Comparison of ENCODE assay signal across 27 cellular contexts in the genomic region with DNA sequence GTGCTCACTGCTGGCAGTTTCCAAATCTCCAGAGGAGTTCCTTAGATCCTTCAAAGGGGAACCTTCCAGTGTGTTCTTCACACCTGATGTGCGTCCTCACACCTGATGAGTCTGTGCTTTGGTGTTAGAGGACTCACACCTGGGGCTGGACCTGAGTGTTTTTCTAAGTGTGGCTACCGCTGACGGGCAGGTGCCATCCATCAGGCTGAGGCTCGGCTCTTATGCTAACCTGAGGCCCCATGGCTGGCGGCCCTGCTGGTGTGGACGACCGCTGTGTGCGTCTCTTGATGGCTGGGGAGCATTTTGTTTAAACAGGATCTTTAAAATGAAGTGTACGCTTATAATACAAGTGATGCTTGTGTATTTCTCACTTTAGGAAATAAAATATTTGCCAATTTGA. TPM values are rescaled to one million over a fixed set of nuclear protein-coding genes. Genes with fewer than 3 reads are reported as not detected.
DNase-seq lines count a peak whose midpoint lies in the region; ATAC-seq, FAIRE-seq and TF ChIP-seq lines count a peak whose summit lies in the region.
"Had no signal": no experiment of that assay in that cellular context is flagged by ENCODE, and none has a peak within 500 bp of the region (broad histone marks: within the 10 kb centered on the region; RNA-seq: fewer than 3 reads in every experiment).

No MANE protein-coding gene starts in this region.

- TF ChIP-seq POLR2A in breast epithelium (IDR thresholded peaks at IDR 0.05): no peak
- TF ChIP-seq POLR2A in HCT116 (IDR thresholded peaks at IDR 0.05; ENCODE audit: borderline replicate concordance, extremely low read depth, insufficient read depth, insufficient read length): no peak
- TF ChIP-seq POLR2A in K562 (conservative IDR thresholded peaks at IDR 0.05): no peak

- POLR2A ChIA-PET in MCF 10A (lab: Yijun Ruan, JAX): no interaction called here
- POLR2A ChIA-PET in HCT116 (lab: Charles Lee): no interaction called here
- POLR2A ChIA-PET in K562 (lab: Yijun Ruan, JAX): no interaction called here

- no peak for TF ChIP-seq EP300 in K562 (IDR thresholded peaks at IDR 0.05; ENCODE audit: low read length)

- H3K27me3 Mint-ChIP-seq in MCF 10A (ENCODE audit: insufficient read depth, unreplicated experiment): no peaks in the 10 kb centered on the region
- H3K27me3 Mint-ChIP-seq: CD4-positive, alpha-beta memory T cell had no signal

- H3K36me3 ChIP-seq in breast epithelium (peaks cover 11% of the 10 kb centered on the region), HCT116 (ENCODE audit: control insufficient read depth in 1 of 2, insufficient read depth in 2 of 2, low read length in 2 of 2) (peaks cover 16 to 35% of the 10 kb centered on the region in 2 experiments), K562 (ENCODE audit: control insufficient read depth, insufficient read depth, low read length) (peaks cover 64% of the 10 kb centered on the region; the same call in 2 of the 3 replicates)

- H3K27me3 ChIP-seq in breast epithelium: no peaks in the 10 kb centered on the region
- H3K27me3 ChIP-seq in right cardiac atrium (ENCODE audit: control insufficient read depth, insufficient read depth): no peaks in the 10 kb centered on the region
- no peaks in the 10 kb centered on the region for H3K27me3 ChIP-seq in HCT116 (ENCODE audit: insufficient read depth, low read length)
- H3K27me3 ChIP-seq in K562 (ENCODE audit: control insufficient read depth in 2 of 2, insufficient read depth in 2 of 2, low read length in 2 of 2): no peaks in the 10 kb centered on the region
- H3K27me3 ChIP-seq: BE2C; BLaER1 treated with 17β-estradiol and CSF1 and Interleukin-3, amounts not matched to agents 10 nM and 100 nM had no signal

- H3K9me3 ChIP-seq in breast epithelium: no peaks in the 10 kb centered on the region
- no peaks in the 10 kb centered on the region for H3K9me3 ChIP-seq in right cardiac atrium (ENCODE audit: control insufficient read depth, low read length)
- no peaks in the 10 kb centered on the region for H3K9me3 ChIP-seq in HCT116 (ENCODE audit: control insufficient read depth in 1 of 2, insufficient read depth in 1 of 2, low read depth in 1 of 2, low read length in 2 of 2)
- H3K9me3 ChIP-seq in K562 (replicated peaks; ENCODE audit: control insufficient read depth, insufficient read depth, low read depth, low read length): peaks cover 4% of the 10 kb centered on the region
- H3K9me3 ChIP-seq: A549, BE2C, HAP-1 had no signal

- H3K4me1 ChIP-seq in breast epithelium (no peaks in the 10 kb centered on the region), right cardiac atrium (ENCODE audit: control insufficient read depth, insufficient read depth, low read length) (no peaks in the 10 kb centered on the region), HCT116 (ENCODE audit: control insufficient read depth in 1 of 2, insufficient read depth in 2 of 2, low read length in 2 of 2) (no peaks in the 10 kb centered on the region), K562 (replicated peaks in 1 of 2; ENCODE audit: control insufficient read depth in 2 of 2, insufficient read depth in 2 of 2, low read length in 2 of 2) (peaks cover 0 to 39% of the 10 kb centered on the region in 2 experiments; a peak in 2 of 5 replicates)
- H3K4me1 ChIP-seq: A549, BE2C, HAP-1 had no signal

- 93% methylated on average over 9 of the region's 9 CpGs for WGBS in right cardiac atrium
- WGBS in K562 (ENCODE audit: insufficient coverage, low coverage, missing lambda C conversion rate): 95% methylated on average over 9 of the region's 9 CpGs

- no peak overlapping the region for H3K27ac Mint-ChIP-seq in MCF 10A (ENCODE audit: low read depth, unreplicated experiment)
- H3K27ac Mint-ChIP-seq: CD14-positive monocyte, GM23338 had no signal

- H3K36me3 Mint-ChIP-seq in MCF 10A (ENCODE audit: insufficient read depth, unreplicated experiment): peaks cover 70% of the 10 kb centered on the region

- intact Hi-C loops in MCF 10A (cut with micrococcal nuclease): no loop called here
- intact Hi-C loops in breast epithelium (cut with DNase I; ENCODE audit: low total_unique reads): no loop called here
- intact Hi-C loops in right cardiac atrium (cut with DNase I): no loop called here
- intact Hi-C loops in left cardiac atrium (cut with DNase I): no loop called here
- intact Hi-C loops in HCT116 (cut with micrococcal nuclease): no loop called here
- intact Hi-C loops in K562 (cut with micrococcal nuclease): loop anchor here (10.0 kb wide), 1 partner anchor 49 kb away; a partner anchor contains a TSS

- no peak for FAIRE-seq in K562 (lab: Jason Lieb, UNC)
- FAIRE-seq: A549, GM12891, GM18507, H54 had no signal

- H3K9ac ChIP-seq in HCT116 (ENCODE audit: low read length) (no peak overlapping the region), K562 (ENCODE audit: insufficient read depth in 1 of 2, low read depth in 2 of 2, low read length in 2 of 2) (no peak overlapping the region)
- H3K9ac ChIP-seq: BLaER1 treated with 17β-estradiol and CSF1 and Interleukin-3, amounts not matched to agents 10 nM and 100 nM had no signal

- no peak for DNase-seq in MCF 10A (ENCODE audit: unreplicated experiment)
- DNase-seq in breast epithelium (ENCODE audit: low spot score in 2 of 2): no peak
- DNase-seq in right cardiac atrium: peak in 2 of 3 donors; percentile 18 to 19
- no peak for DNase-seq in left cardiac atrium
- no peak for DNase-seq in HCT116 (ENCODE audit: low read depth, low spot score)
- DNase-seq in K562 (ENCODE audit: extremely low read depth in 1 of 4, low spot score in 3 of 4): no peak
- no peak for DNase-seq in GOT3 (lab: John Stamatoyannopoulos, UW)
- DNase-seq: 8988T; ACHN; AML-193; BE2C; Calu3; CD4-positive, alpha-beta memory T cell; COR-L47; DMS53; DMS79 treated with DMSO at 0.1 percent for 48 hours; GF-D8 had no signal

- no peak overlapping the region for H3K4me3 ChIP-seq in breast epithelium
- H3K4me3 ChIP-seq in right cardiac atrium (ENCODE audit: low read length): no peak overlapping the region
- no peak overlapping the region for H3K4me3 ChIP-seq in HCT116 (replicated peaks in 1 of 2; ENCODE audit: low read depth in 1 of 2, low read length in 2 of 2)
- H3K4me3 ChIP-seq in K562: no peak overlapping the region
- H3K4me3 ChIP-seq: A549; BLaER1 treated with 17β-estradiol and CSF1 and Interleukin-3, amounts not matched to agents 10 nM and 100 nM; GM23338; HAP-1 had no signal

- H3K4me2 ChIP-seq in HCT116 (ENCODE audit: low read length): no peak overlapping the region
- H3K4me2 ChIP-seq in K562 (ENCODE audit: insufficient read depth, low read length): no peak overlapping the region
- H3K4me2 ChIP-seq: A549; BLaER1 treated with 17β-estradiol and CSF1 and Interleukin-3, amounts not matched to agents 10 nM and 100 nM; GM23338 had no signal

- H3K9me1 ChIP-seq in K562 (ENCODE audit: control insufficient read depth, insufficient read depth, low read length): no peaks in the 10 kb centered on the region

- ATAC-seq in right cardiac atrium: no peak
- no peak for ATAC-seq in left cardiac atrium
- ATAC-seq in HCT116: no peak
- ATAC-seq in K562: no peak
- ATAC-seq: A549, GM23338 had no signal

- no peaks in the 10 kb centered on the region for H3K9me3 Mint-ChIP-seq in MCF 10A (ENCODE audit: unreplicated experiment)
- H3K9me3 Mint-ChIP-seq: GM23338 had no signal

- no peak for TF ChIP-seq CTCF in MCF 10A (IDR thresholded peaks at IDR 0.05; ENCODE audit: unreplicated experiment)
- no peak for TF ChIP-seq CTCF in breast epithelium (IDR thresholded peaks at IDR 0.05)
- no peak for TF ChIP-seq CTCF in HCT116 (IDR thresholded peaks at IDR 0.05 in 2 of 3, conservative IDR thresholded peaks at IDR 0.05 in 1 of 3; ENCODE audit: borderline replicate concordance in 1 of 3, insufficient read depth in 1 of 3, low read depth in 2 of 3, low read length in 2 of 3)
- TF ChIP-seq CTCF in K562 (IDR thresholded peaks at IDR 0.05 in 2 of 3, conservative IDR thresholded peaks at IDR 0.05 in 1 of 3; ENCODE audit: insufficient read depth in 2 of 3, low read depth in 1 of 3, low read length in 3 of 3): no peak

- H4K20me1 ChIP-seq in HCT116 (ENCODE audit: insufficient read depth): no peaks in the 10 kb centered on the region
- no peaks in the 10 kb centered on the region for H4K20me1 ChIP-seq in K562 (replicated peaks; ENCODE audit: control insufficient read depth, insufficient read depth, low read length)

- in situ Hi-C loops in K562 (cut with MboI): no loop called here

- TSS peak; percentile 21 for BruUV-seq in MCF 10A (replicated peaks; lab: Mats Ljungman, UMichigan)
- TSS peak; percentile 41 for BruUV-seq in HCT116 (replicated peaks; lab: Mats Ljungman, UMichigan)
- BruUV-seq in K562 (replicated peaks; lab: Mats Ljungman, UMichigan): TSS peak; percentile 33

- peaks cover 5% of the 10 kb centered on the region for H3K4me1 Mint-ChIP-seq in MCF 10A (ENCODE audit: insufficient read depth, unreplicated experiment)
- H3K4me1 Mint-ChIP-seq: CD14-positive monocyte, GM23338 had no signal

- H3K79me2 ChIP-seq in HCT116 (ENCODE audit: insufficient read depth, low read length) (peaks cover 4% of the 10 kb centered on the region; the same call in 1 of the 2 replicates), K562 (ENCODE audit: control insufficient read depth, insufficient read depth, low read length) (peaks cover 3% of the 10 kb centered on the region; the same call in 1 of the 3 replicates)

- RAD21 ChIA-PET in HCT116 (lab: Charles Lee; ENCODE audit: low non-redundant PET in 1 of 2, low total read pairs in 2 of 2, uncharacterized antibody in 2 of 2, unreplicated experiment in 2 of 2): no interaction called here

- TF ChIP-seq RAD21 in HCT116 (IDR thresholded peaks at IDR 0.05; ENCODE audit: low read depth) (no peak), K562 (CRISPR knock-in tag; conservative IDR thresholded peaks at IDR 0.05 in 1 of 2, IDR thresholded peaks at IDR 0.05 in 1 of 2) (no peak)

- H3K4me3 Mint-ChIP-seq in MCF 10A (ENCODE audit: unreplicated experiment): no peak overlapping the region
- H3K4me3 Mint-ChIP-seq: CD14-positive monocyte; CD4-positive, alpha-beta memory T cell; GM23338 had no signal

- H3K9me2 ChIP-seq in HCT116 (ENCODE audit: insufficient read depth): no peaks in the 10 kb centered on the region

- no peak overlapping the region for H3K27ac ChIP-seq in breast epithelium
- H3K27ac ChIP-seq in right cardiac atrium (ENCODE audit: low read length): no peak overlapping the region
- no peak overlapping the region for H3K27ac ChIP-seq in HCT116 (ENCODE audit: low read depth, low read length)
- no peak overlapping the region for H3K27ac ChIP-seq in K562 (ENCODE audit: extremely low read depth, low read depth, low read length)
- H3K27ac ChIP-seq: A549; BLaER1 treated with 17β-estradiol and CSF1 and Interleukin-3, amounts not matched to agents 10 nM and 100 nM had no signal

- H2AFZ ChIP-seq in HCT116 (ENCODE audit: low read depth, low read length, poor library complexity, severe bottlenecking) (no peak overlapping the region), K562 (ENCODE audit: low read depth, low read length) (no peak overlapping the region)
- H2AFZ ChIP-seq: GM23338 had no signal

- CTCF ChIA-PET in MCF 10A (lab: Yijun Ruan, JAX) (interaction anchor here (0.7 to 1.5 kb wide), 2 partner anchors 8 to 911 kb away, joined by 3 to 9 read pairs; no protein-coding TSS in a partner anchor), HCT116 (lab: Charles Lee) (no interaction called here), K562 (lab: Yijun Ruan, JAX; ENCODE audit: low intra/inter-chr PET ratio) (no interaction called here)

RNA-seq across cellular contexts. Expression of a gene that starts 28.4 kb away (rescaled TPM):
- total RNA-seq in MCF 10A (2022): 26.5 and 33.5 TPM in 2 replicates
- total RNA-seq in breast epithelium: 10 to 100 TPM; 60.6 to 71.7 (median 69.4) TPM
- 10 to 100 TPM; 25.0 to 28.6 (median 26.4) TPM for total RNA-seq in right cardiac atrium
- polyA plus RNA-seq in right cardiac atrium: 30.1 TPM
- total RNA-seq in left cardiac atrium: 10 to 100 TPM; 21.4 to 26.6 TPM
- total RNA-seq in HCT116 (2021; ENCODE audit: unreplicated experiment): 66.3 TPM
- 53.8 and 62.5 TPM in 2 replicates for polyA plus RNA-seq in HCT116 (2012)
- 122 and 175 TPM in 2 replicates for total RNA-seq in K562 (2011; cell fraction: chromatin; rRNA removed; ENCODE audit: low replicate concordance)
- total RNA-seq in K562 (2011; cell fraction: nucleolus; rRNA removed): 123 and 128 TPM in 2 replicates
- total RNA-seq in K562 (2011; cell fraction: nucleoplasm; rRNA removed): 119 and 129 TPM in 2 replicates
- 31.3 and 39.9 TPM in 2 replicates for total RNA-seq in K562 (2014; rRNA removed)
- total RNA-seq in K562 (2014; rRNA removed; fragmentation: Illumina TruSeq; extraction: Trizol): 13.3 and 14.7 TPM in 2 replicates
- 19.1 and 20.3 TPM in 2 replicates for total RNA-seq in K562 (2015; rRNA removed; fragmentation: Illumina TruSeq; extraction: Trizol)
- 39.6 and 46.1 TPM in 2 replicates for total RNA-seq in K562 (2021)
- 37.2 and 42.2 TPM in 2 replicates for polyA plus RNA-seq in K562 (2011; rRNA removed)
- 35.7 and 39.0 TPM in 2 replicates for polyA plus RNA-seq in K562 (2011; cell fraction: cytosol; rRNA removed)
- 197 and 242 TPM in 2 replicates for polyA plus RNA-seq in K562 (2011; cell fraction: nucleus; rRNA removed)
- 22.9 and 34.4 TPM in 2 replicates for polyA plus RNA-seq in K562 (2012)
- polyA plus RNA-seq in K562 (2014; fragmentation: Illumina TruSeq; extraction: Trizol): 18.9 and 20.4 TPM in 2 replicates
- 1 to 10 TPM; 2.6 to 4.3 TPM for polyA plus RNA-seq in K562 (2014; fragmentation: Nextera tagmentation; extraction: Ambion mirVana)
- 40.1 and 40.2 TPM in 2 replicates for polyA plus RNA-seq in K562 (2014; rRNA removed)
- polyA minus RNA-seq in K562 (2011; rRNA and poly(A)+ RNA removed): 25.9 and 30.6 TPM in 2 replicates
- polyA minus RNA-seq in K562 (2011; cell fraction: cytosol; rRNA and poly(A)+ RNA removed): 22.7 and 34.9 TPM in 2 replicates
- 74.0 and 79.4 TPM in 2 replicates for polyA minus RNA-seq in K562 (2011; cell fraction: nucleus; rRNA and poly(A)+ RNA removed)

RNA-seq across cellular contexts. Expression of a gene that starts 45.1 kb away (rescaled TPM):
- not detected in 2 replicates for total RNA-seq in MCF 10A (2022)
- total RNA-seq in breast epithelium: 10 to 100 TPM; 14.4 to 22.3 (median 18.3) TPM
- 10 to 100 TPM; 13.7 to 19.5 (median 16.9) TPM for total RNA-seq in right cardiac atrium
- polyA plus RNA-seq in right cardiac atrium: 10.6 TPM
- 10 to 100 TPM; 14.0 to 17.2 TPM for total RNA-seq in left cardiac atrium
- 5.5 TPM for total RNA-seq in HCT116 (2021; ENCODE audit: unreplicated experiment)
- polyA plus RNA-seq in HCT116 (2012): 1.8 and 3.4 TPM in 2 replicates
- total RNA-seq in K562 (2011; cell fraction: chromatin; rRNA removed; ENCODE audit: low replicate concordance): not detected in 2 replicates
- 0.39 TPM in 1 of 2 replicates, not detected in the other for total RNA-seq in K562 (2011; cell fraction: nucleolus; rRNA removed)
- 0.61 TPM in 1 of 2 replicates, not detected in the other for total RNA-seq in K562 (2011; cell fraction: nucleoplasm; rRNA removed)
- total RNA-seq in K562 (2014; rRNA removed): not detected in 2 replicates
- total RNA-seq in K562 (2014; rRNA removed; fragmentation: Illumina TruSeq; extraction: Trizol): not detected in 2 replicates
- total RNA-seq in K562 (2015; rRNA removed; fragmentation: Illumina TruSeq; extraction: Trizol): not detected in 2 replicates
- 0.24 and 0.29 TPM in 2 replicates for total RNA-seq in K562 (2021)
- not detected in 2 replicates for polyA plus RNA-seq in K562 (2011; rRNA removed)
- 0.03 and 0.22 TPM in 2 replicates for polyA plus RNA-seq in K562 (2011; cell fraction: cytosol; rRNA removed)
- 0.25 and 0.55 TPM in 2 replicates for polyA plus RNA-seq in K562 (2011; cell fraction: nucleus; rRNA removed)
- 0.21 and 0.30 TPM in 2 replicates for polyA plus RNA-seq in K562 (2012)
- polyA plus RNA-seq in K562 (2014; fragmentation: Illumina TruSeq; extraction: Trizol): not detected in 2 replicates
- polyA plus RNA-seq in K562 (2014; fragmentation: Nextera tagmentation; extraction: Ambion mirVana): not detected
- 0.18 and 0.41 TPM in 2 replicates for polyA plus RNA-seq in K562 (2014; rRNA removed)
- polyA minus RNA-seq in K562 (2011; rRNA and poly(A)+ RNA removed): not detected in 2 replicates
- not detected in 2 replicates for polyA minus RNA-seq in K562 (2011; cell fraction: cytosol; rRNA and poly(A)+ RNA removed)
- polyA minus RNA-seq in K562 (2011; cell fraction: nucleus; rRNA and poly(A)+ RNA removed): not detected in 2 replicates
- total RNA-seq: Daoy, G401 had no signal
- polyA plus RNA-seq: CD4-positive, alpha-beta memory T cell had no signal

RNA-seq across cellular contexts. Expression of a gene that starts 59.7 kb away (rescaled TPM):
- total RNA-seq in MCF 10A (2022) (30.6 and 32.9 TPM in 2 replicates), breast epithelium (10 to 100 TPM in 2 of 3 donors, 1 to 10 TPM in 1; 7.9 to 14.9 (median 12.1) TPM), right cardiac atrium (1 to 10 TPM; 4.0 to 6.0 (median 4.7) TPM), left cardiac atrium (1 to 10 TPM; 5.4 to 5.9 TPM), HCT116 (2021; ENCODE audit: unreplicated experiment) (14.0 TPM), K562 (2014; rRNA removed) (4.9 and 6.2 TPM in 2 replicates), K562 (2014; rRNA removed; fragmentation: Illumina TruSeq; extraction: Trizol) (2.6 and 3.1 TPM in 2 replicates), K562 (2015; rRNA removed; fragmentation: Illumina TruSeq; extraction: Trizol) (5.1 and 5.9 TPM in 2 replicates), K562 (2021) (9.1 and 10.0 TPM in 2 replicates)
- polyA plus RNA-seq in right cardiac atrium (3.8 TPM), K562 (2011; rRNA removed) (3.8 and 4.1 TPM in 2 replicates), K562 (2014; fragmentation: Illumina TruSeq; extraction: Trizol) (3.4 and 5.5 TPM in 2 replicates), K562 (2014; fragmentation: Nextera tagmentation; extraction: Ambion mirVana) (1 to 10 TPM; 1.4 TPM), K562 (2014; rRNA removed) (6.0 and 6.9 TPM in 2 replicates)
- polyA plus RNA-seq in HCT116 (2012): 7.7 and 9.8 TPM in 2 replicates
- total RNA-seq in K562 (2011; cell fraction: chromatin; rRNA removed; ENCODE audit: low replicate concordance): 13.3 and 32.0 TPM in 2 replicates
- 19.7 and 19.9 TPM in 2 replicates for total RNA-seq in K562 (2011; cell fraction: nucleolus; rRNA removed)
- total RNA-seq in K562 (2011; cell fraction: nucleoplasm; rRNA removed): 9.6 and 13.4 TPM in 2 replicates
- polyA plus RNA-seq in K562 (2011; cell fraction: cytosol; rRNA removed): 2.8 TPM in 2 replicates
- polyA plus RNA-seq in K562 (2011; cell fraction: nucleus; rRNA removed): 18.2 and 29.5 TPM in 2 replicates
- polyA plus RNA-seq in K562 (2012): 9.3 and 13.7 TPM in 2 replicates
- 3.1 and 4.0 TPM in 2 replicates for polyA minus RNA-seq in K562 (2011; rRNA and poly(A)+ RNA removed)
- 0.76 and 1.5 TPM in 2 replicates for polyA minus RNA-seq in K562 (2011; cell fraction: cytosol; rRNA and poly(A)+ RNA removed)
- polyA minus RNA-seq in K562 (2011; cell fraction: nucleus; rRNA and poly(A)+ RNA removed): 11.0 and 13.6 TPM in 2 replicates

RNA-seq across cellular contexts. Expression of a gene that starts 60.0 kb away (rescaled TPM):
- 355 and 389 TPM in 2 replicates for total RNA-seq in MCF 10A (2022)
- 100 to 1,000 TPM; 108 to 179 (median 128) TPM for total RNA-seq in breast epithelium
- 100 to 1,000 TPM; 689 to 911 (median 734) TPM for total RNA-seq in right cardiac atrium
- 1,352 TPM for polyA plus RNA-seq in right cardiac atrium
- 100 to 1,000 TPM; 770 to 781 TPM for total RNA-seq in left cardiac atrium
- 330 TPM for total RNA-seq in HCT116 (2021; ENCODE audit: unreplicated experiment)
- polyA plus RNA-seq in HCT116 (2012): 766 and 980 TPM in 2 replicates
- 72.8 and 88.6 TPM in 2 replicates for total RNA-seq in K562 (2011; cell fraction: chromatin; rRNA removed; ENCODE audit: low replicate concordance)
- total RNA-seq in K562 (2011; cell fraction: nucleolus; rRNA removed): 122 and 189 TPM in 2 replicates
- 125 and 130 TPM in 2 replicates for total RNA-seq in K562 (2011; cell fraction: nucleoplasm; rRNA removed)
- 746 and 978 TPM in 2 replicates for total RNA-seq in K562 (2014; rRNA removed)
- 839 and 887 TPM in 2 replicates for total RNA-seq in K562 (2014; rRNA removed; fragmentation: Illumina TruSeq; extraction: Trizol)
- 914 and 930 TPM in 2 replicates for total RNA-seq in K562 (2015; rRNA removed; fragmentation: Illumina TruSeq; extraction: Trizol)
- total RNA-seq in K562 (2021): 509 and 535 TPM in 2 replicates
- 573 and 595 TPM in 2 replicates for polyA plus RNA-seq in K562 (2011; rRNA removed)
- 589 and 678 TPM in 2 replicates for polyA plus RNA-seq in K562 (2011; cell fraction: cytosol; rRNA removed)
- 222 and 265 TPM in 2 replicates for polyA plus RNA-seq in K562 (2011; cell fraction: nucleus; rRNA removed)
- 689 and 2,439 TPM in 2 replicates for polyA plus RNA-seq in K562 (2012)
- 632 and 822 TPM in 2 replicates for polyA plus RNA-seq in K562 (2014; fragmentation: Illumina TruSeq; extraction: Trizol)
- polyA plus RNA-seq in K562 (2014; fragmentation: Nextera tagmentation; extraction: Ambion mirVana): 1,000 to 10,000 TPM; 2,400 to 2,480 TPM
- 987 and 1,053 TPM in 2 replicates for polyA plus RNA-seq in K562 (2014; rRNA removed)
- polyA minus RNA-seq in K562 (2011; rRNA and poly(A)+ RNA removed): 147 and 173 TPM in 2 replicates
- polyA minus RNA-seq in K562 (2011; cell fraction: cytosol; rRNA and poly(A)+ RNA removed): 96.7 and 103 TPM in 2 replicates
- 41.5 and 69.1 TPM in 2 replicates for polyA minus RNA-seq in K562 (2011; cell fraction: nucleus; rRNA and poly(A)+ RNA removed)

Comparison
In these comparisons a context has a peak if more than half of its experiments do, and no peak if none do; other contexts are left out.
1. DNase-seq: peak in right cardiac atrium (2 of 3); none in MCF 10A (single experiment), breast epithelium (0 of 2), left cardiac atrium (single experiment), HCT116 (single experiment), K562 (0 of 4) and GOT3 (single experiment).